28 cellular contexts compared by ENCODE assay signal in genomic region chr1:189819751-189820150, GRCh38.
DNase-seq lines count a peak whose midpoint lies in the region; ATAC-seq and TF ChIP-seq lines count a peak whose summit lies in the region.
"Had no signal": no experiment of that assay in that cellular context is flagged by ENCODE, and none has a peak within 500 bp of the region (broad histone marks: within the 10 kb centered on the region; RNA-seq: fewer than 3 reads in every experiment).

No MANE protein-coding gene starts in this region.

- H3K36me3 ChIP-seq in PC-3 (ENCODE audit: low read depth, low read length), result no peaks in the 10 kb centered on the region
- H3K36me3 ChIP-seq: BE2C; BLaER1; BLaER1 treated with 17β-estradiol and CSF1 and Interleukin-3, amounts not matched to agents 10 nM and 100 nM had no signal

- peak; percentile 42; the same call in 1 of the 2 replicates for ATAC-seq in PC-3
- ATAC-seq: A549; CD8-positive, alpha-beta T cell had no signal

- H3K79me2 ChIP-seq in PC-3 (ENCODE audit: low read length), result no peaks in the 10 kb centered on the region

- no peaks in the 10 kb centered on the region for H3K4me1 ChIP-seq in PC-3 (ENCODE audit: insufficient read depth, low read length)
- H3K4me1 ChIP-seq: A549; BE2C; BLaER1; BLaER1 treated with 17β-estradiol and CSF1 and Interleukin-3, amounts not matched to agents 10 nM and 100 nM; Caco-2 had no signal

- no peaks in the 10 kb centered on the region for H3K9me3 ChIP-seq in PC-3 (ENCODE audit: low read length)
- H3K9me3 ChIP-seq: A549; BE2C; BLaER1; BLaER1 treated with 17β-estradiol and CSF1 and Interleukin-3, amounts not matched to agents 10 nM and 100 nM; Caco-2 had no signal

- no peak overlapping the region for H3K9ac ChIP-seq in PC-3 (ENCODE audit: low read length)
- H3K9ac ChIP-seq: BLaER1; BLaER1 treated with 17β-estradiol and CSF1 and Interleukin-3, amounts not matched to agents 10 nM and 100 nM had no signal

- H4K20me1 ChIP-seq in PC-3 (ENCODE audit: low read length), result no peaks in the 10 kb centered on the region
- H4K20me1 ChIP-seq: BLaER1; BLaER1 treated with 17β-estradiol and CSF1 and Interleukin-3, amounts not matched to agents 10 nM and 100 nM had no signal

- no peaks in the 10 kb centered on the region for H3F3A ChIP-seq in PC-3 (ENCODE audit: low read length, unreplicated experiment)

- H3K4me3 ChIP-seq in PC-3 (ENCODE audit: low read length), result no peak overlapping the region
- H3K4me3 ChIP-seq: A549; BLaER1; BLaER1 treated with 17β-estradiol and CSF1 and Interleukin-3, amounts not matched to agents 10 nM and 100 nM had no signal

- no peaks in the 10 kb centered on the region for H3K27me3 ChIP-seq in PC-3 (ENCODE audit: low read length)
- H3K27me3 ChIP-seq: BE2C; BLaER1; BLaER1 treated with 17β-estradiol and CSF1 and Interleukin-3, amounts not matched to agents 10 nM and 100 nM had no signal

- CTCF ChIA-PET in PC-3 (lab: Charles Lee), result no interaction called here

- no peaks in the 10 kb centered on the region for H3K9me2 ChIP-seq in PC-3 (replicated peaks; ENCODE audit: low read length)

- peak; percentile 53 for DNase-seq in PC-3
- no peak for DNase-seq in NCI-H2171 treated with DMSO at 0.1 percent for 48 hours (lab: John Stamatoyannopoulos, UW)
- DNase-seq in NCI-H1436 (lab: John Stamatoyannopoulos, UW), result no peak
- DNase-seq: 8988T; ACHN; AML-193; BE2C; C1 segment of cervical spinal cord; Caco-2; Calu3; CD4-positive, alpha-beta memory T cell; CD4-positive, alpha-beta T cell; CD4-positive, CD25-positive, alpha-beta regulatory T cell; CD8-positive, alpha-beta memory T cell; CD8-positive, alpha-beta T cell; COR-L47; DMS 273 treated with DMSO at 0.1 percent for 48 hours; DMS153; DMS53; DMS79; DMS79 treated with DMSO at 0.1 percent for 48 hours; DND-41; EL had no signal

- H3K27ac ChIP-seq in 22Rv1 (0 out of 2 replicates have a peak overlapping the region, but pooled peaks have one; percentile 2), PC-3 (ENCODE audit: low read length) (no peak overlapping the region)
- H3K27ac ChIP-seq: A549; BLaER1; BLaER1 treated with 17β-estradiol and CSF1 and Interleukin-3, amounts not matched to agents 10 nM and 100 nM; C4-2B had no signal

- BruUV-seq in PC-3 (replicated peaks; lab: Mats Ljungman, UMichigan), result no TSS peak

- intact Hi-C loops in PC-3 (cut with micrococcal nuclease), result no loop called here

- TF ChIP-seq CTCF in 22Rv1 (IDR thresholded peaks at IDR 0.05) (no peak), PC-3 (conservative IDR thresholded peaks at IDR 0.05; ENCODE audit: low read depth, low read length) (no peak)

- POLR2A ChIA-PET in PC-3 (lab: Charles Lee; ENCODE audit: unreplicated experiment), result no interaction called here

- H3K4me2 ChIP-seq in PC-3 (ENCODE audit: low read length), result no peak overlapping the region
- H3K4me2 ChIP-seq: A549; BLaER1; BLaER1 treated with 17β-estradiol and CSF1 and Interleukin-3, amounts not matched to agents 10 nM and 100 nM had no signal

- no peak overlapping the region for H2AFZ ChIP-seq in PC-3 (ENCODE audit: low read length)
